In the genomic region with DNA sequence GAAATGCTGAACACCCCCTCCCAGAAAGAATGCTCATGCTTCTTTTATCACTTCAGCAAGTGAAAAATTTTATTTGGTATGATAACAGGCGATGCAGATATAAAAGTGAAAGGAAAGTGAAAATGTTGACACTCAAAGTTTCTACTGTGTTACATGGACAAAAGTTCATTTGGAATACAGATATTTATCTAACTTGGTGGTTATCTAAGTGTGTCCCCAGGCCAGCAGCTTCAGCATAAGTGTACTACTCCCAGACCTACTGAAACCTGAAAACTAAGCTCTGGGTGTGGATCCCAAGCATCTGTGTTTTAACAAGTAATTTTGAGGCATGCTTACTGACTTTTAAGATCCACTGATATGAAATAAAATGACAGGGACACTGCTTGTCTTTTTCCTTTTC, we compare ENCODE assay signal across 26 cellular contexts.
"Had no signal": no experiment of that assay in that cellular context is flagged by ENCODE, and none has a peak within 500 bp of the region (broad histone marks: within the 10 kb centered on the region; RNA-seq: fewer than 3 reads in every experiment).

No MANE protein-coding gene starts in this region.

- DNase-seq: naive thymus-derived CD4-positive, alpha-beta T cell; natural killer cell; occipital lobe; ovary; posterior cingulate gyrus; psoas muscle; right cardiac atrium; stimulated activated CD4-positive, alpha-beta T cell treated with anti-CD3 and anti-CD28 coated beads, Interleukin-15, amount 100 ng/mL, for 24 hours; stimulated activated CD4-positive, alpha-beta T cell treated with anti-CD3 and anti-CD28 coated beads, Interleukin-2, amount 100 ng/mL, for 24 hours; stimulated activated CD4-positive, alpha-beta T cell treated with anti-CD3 and anti-CD28 coated beads, Interleukin-2, amount 100 ng/mL, for 48 hours; stimulated activated CD4-positive, alpha-beta T cell treated with anti-CD3 and anti-CD28 coated beads, Interleukin-4, amount 100 ng/mL, for 24 hours; stimulated activated naive B cell treated with anti-CD40 and anti-IgM and Interleukin-4, amounts not matched to agents 10 μg/mL and 1 μg/mL and 100 μg/mL, for 72 hours; stimulated activated naive CD4-positive, alpha-beta T cell treated with Interleukin-2 at 50 U/mL for 16 hours; stomach; thyroid gland; trophoblast cell; upper lobe of left lung had no signal

- H3K27me3 ChIP-seq: neural progenitor cell, ovary, stomach, thyroid gland, tibial nerve, upper lobe of left lung, vagina had no signal

- H3K4me3 ChIP-seq: neural progenitor cell, ovary, psoas muscle, skin epidermis, stomach, thoracic aorta, thyroid gland, tibial nerve, upper lobe of left lung, vagina had no signal

- H3K9me3 ChIP-seq: ovary, psoas muscle, stomach, thoracic aorta, thyroid gland, tibial nerve, upper lobe of left lung, vagina had no signal

- H3K4me1 ChIP-seq: neural progenitor cell, parathyroid adenoma, psoas muscle, stomach, thyroid gland, tibial nerve, upper lobe of left lung, vagina had no signal

- H3K9ac ChIP-seq: neural progenitor cell, parathyroid adenoma had no signal

- H3K27ac ChIP-seq: neural progenitor cell, ovary, parathyroid adenoma, psoas muscle, skin epidermis, stomach, thoracic aorta, thyroid gland, tibial nerve, upper lobe of left lung, vagina had no signal

- ATAC-seq: naive thymus-derived CD4-positive, alpha-beta T cell; natural killer cell; psoas muscle; right cardiac atrium; sciatic nerve; stimulated activated effector memory CD8-positive, alpha-beta T cell treated with anti-CD3 and anti-CD28 coated beads, Interleukin-12 subunit alpha, Interleukin-12 subunit beta, amount 100 ng/mL, for 72 hours; stimulated activated naive B cell treated with anti-CD40 and anti-IgM and Interleukin-4, amounts not matched to agents 10 μg/mL and 1 μg/mL and 100 μg/mL, for 72 hours had no signal

- H3K4me2 ChIP-seq: neural progenitor cell had no signal

- FAIRE-seq: urothelium cell line had no signal

- H3K79me2 ChIP-seq: parathyroid adenoma had no signal

- H3K36me3 ChIP-seq: neural progenitor cell, ovary, stomach, thoracic aorta, thyroid gland, tibial nerve, upper lobe of left lung, vagina had no signal

- H2AFZ ChIP-seq: neural progenitor cell, parathyroid adenoma had no signal
